ENCODE assay signal across 2 cellular contexts in genomic region chr12:10235761-10236631, GRCh38.
TF ChIP-seq lines count a peak whose summit lies in the region.

No MANE protein-coding gene starts in this region.

TF ChIP-seq in WTC11, 78 proteins besides CTCF, POLR2A, EP300 and RAD21:
- TF ChIP-seq ERG (CRISPR knock-in tag; IDR thresholded peaks at IDR 0.05) (no peak), ZNF121 (CRISPR knock-in tag; IDR thresholded peaks at IDR 0.05) (no peak), MYBL2 (CRISPR knock-in tag; IDR thresholded peaks at IDR 0.05) (no peak), IRF1 (CRISPR knock-in tag; IDR thresholded peaks at IDR 0.05) (no peak), ZNF671 (CRISPR knock-in tag; IDR thresholded peaks at IDR 0.05) (no peak), USF1 (CRISPR knock-in tag; IDR thresholded peaks at IDR 0.05) (no peak), JUN (CRISPR knock-in tag; IDR thresholded peaks at IDR 0.05) (no peak), NR3C1 (CRISPR knock-in tag; conservative IDR thresholded peaks at IDR 0.05; ENCODE audit: low read depth) (no peak), ZNF138 (CRISPR knock-in tag; conservative IDR thresholded peaks at IDR 0.05) (no peak)
TF ChIP-seq in WTC11: peak in this region for 0.

TF ChIP-seq in H1, 55 proteins besides CTCF, POLR2A, EP300 and RAD21 (continued from another document):
- TF ChIP-seq MAFK (IDR thresholded peaks at IDR 0.05; ENCODE audit: low read depth, low read length) (no peak), SP4 (IDR thresholded peaks at IDR 0.05; ENCODE audit: low read length) (no peak), GTF2F1 (IDR thresholded peaks at IDR 0.05; ENCODE audit: borderline replicate concordance, low read depth, low read length) (no peak), SAP30 (IDR thresholded peaks at IDR 0.05; ENCODE audit: insufficient read depth, insufficient replicate concordance, low read length) (no peak), CEBPB (IDR thresholded peaks at IDR 0.05; ENCODE audit: low read depth, low read length) (no peak), KDM4A (IDR thresholded peaks at IDR 0.05; ENCODE audit: low read depth, low read length, severe bottlenecking) (no peak), E2F6 (IDR thresholded peaks at IDR 0.05) (no peak)
